7 cellular contexts compared by ENCODE assay signal in the genomic region with DNA sequence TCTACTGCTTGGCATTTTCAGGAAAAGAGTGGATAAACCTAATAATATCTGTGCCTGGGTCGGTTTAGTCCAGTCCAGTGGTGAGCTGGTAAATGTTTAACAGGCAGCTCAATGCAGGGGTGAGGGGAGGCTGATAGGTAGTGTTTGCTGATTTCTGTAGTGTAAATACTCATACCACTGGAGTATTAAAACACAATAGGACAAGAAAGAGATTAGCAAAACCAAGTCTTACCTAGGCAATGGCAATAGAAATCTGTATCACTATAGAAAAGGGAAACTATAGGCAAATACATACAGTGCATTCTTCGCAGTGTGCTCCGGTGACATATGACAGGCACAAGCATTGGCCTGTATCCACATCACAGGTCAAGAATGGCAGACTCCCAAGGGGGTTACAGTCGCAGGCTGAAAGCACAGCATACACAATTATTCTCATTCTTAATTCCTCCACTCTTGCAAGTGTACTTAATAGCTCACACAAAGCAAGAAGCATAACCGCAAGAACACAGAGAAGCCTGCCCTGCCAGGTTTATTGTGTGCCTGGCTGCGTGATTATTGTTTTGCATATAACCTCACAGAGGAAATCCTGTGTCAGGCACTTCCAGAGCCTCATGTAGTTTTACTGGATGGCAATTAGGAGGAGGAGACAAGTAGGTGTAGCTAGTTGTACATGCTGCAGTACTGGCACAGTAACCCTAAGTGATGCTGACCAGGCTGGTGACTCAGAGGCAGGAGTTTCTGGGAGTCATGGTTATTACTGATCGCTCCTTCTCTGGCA. TPM values are rescaled to one million over a fixed set of nuclear protein-coding genes. Genes with fewer than 3 reads are reported as not detected.
A peak's percentile ranks its signal among the peaks of the same experiment; 100 is the strongest.
DNase-seq lines count a peak whose midpoint lies in the region; ATAC-seq lines count a peak whose summit lies in the region.

No MANE protein-coding gene starts in this region.

- no peaks in the 10 kb centered on the region for H3K79me1 ChIP-seq in mesendoderm (ENCODE audit: low read length)

- H2AK5ac ChIP-seq in mesendoderm (ENCODE audit: low read length), result no peak overlapping the region

- no peak overlapping the region for H4K8ac ChIP-seq in mesendoderm (ENCODE audit: low read depth, low read length)

- no peak overlapping the region for H3K4ac ChIP-seq in mesendoderm (ENCODE audit: low read depth, low read length)

- H2BK120ac ChIP-seq in mesendoderm (ENCODE audit: low read depth, low read length), result no peak overlapping the region

- H4K5ac ChIP-seq in mesendoderm (ENCODE audit: low read length), result no peak overlapping the region

- H3K4me3 ChIP-seq in rectal smooth muscle tissue (ENCODE audit: low read length), result no peak overlapping the region
- H3K4me3 ChIP-seq in mesendoderm (ENCODE audit: low read length), result no peak overlapping the region

- H3K27ac ChIP-seq in rectal smooth muscle tissue (ENCODE audit: low read depth, low read length) (peak overlapping the region; percentile 56), mesendoderm (ENCODE audit: low read depth, low read length) (no peak overlapping the region)

- H3K18ac ChIP-seq in mesendoderm (ENCODE audit: low read length), result no peak overlapping the region

- no peak overlapping the region for H3K4me2 ChIP-seq in mesendoderm (ENCODE audit: low read length)

- H3K79me2 ChIP-seq in mesendoderm (ENCODE audit: control insufficient read depth, insufficient read depth, low read length), result no peaks in the 10 kb centered on the region

- H3K23ac ChIP-seq in mesendoderm (ENCODE audit: low read length), result no peak overlapping the region

- ATAC-seq in GM21786 (IDR thresholded peaks at IDR 0.05; ENCODE audit: unreplicated experiment) (peak; percentile 52), GM18858 (IDR thresholded peaks at IDR 0.05; ENCODE audit: unreplicated experiment) (no peak)

- H3K36me3 ChIP-seq in rectal smooth muscle tissue (ENCODE audit: control insufficient read depth, insufficient read depth, low read length) (no peaks in the 10 kb centered on the region), mesendoderm (ENCODE audit: control insufficient read depth, insufficient read depth, low read length) (no peaks in the 10 kb centered on the region)

- WGBS in mesendoderm (ENCODE audit: extremely low coverage, insufficient coverage, low lambda C conversion rate), result no CpG with 5 or more reads among the region's 7 CpGs

- no peak overlapping the region for H3K56ac ChIP-seq in mesendoderm (ENCODE audit: low read length)

- H3K27me3 ChIP-seq in rectal smooth muscle tissue (ENCODE audit: control insufficient read depth, insufficient read depth, low read length) (no peaks in the 10 kb centered on the region), mesendoderm (ENCODE audit: insufficient read depth, low read length, poor library complexity) (no peaks in the 10 kb centered on the region)

- DNase-seq in NCI-H748 treated with DMSO at 0.1 percent for 48 hours (lab: John Stamatoyannopoulos, UW), result peak; percentile 4
- peak; percentile 87 for DNase-seq in fibroblast of peridontal ligament (ENCODE audit: extremely low read depth)
- DNase-seq in mesendoderm, result no peak
- no peak for DNase-seq in mesenteric fat pad (ENCODE audit: low spot score)

- H3K4me1 ChIP-seq in rectal smooth muscle tissue (ENCODE audit: control insufficient read depth, insufficient read depth, low read length) (peaks cover 14% of the 10 kb centered on the region), mesendoderm (ENCODE audit: control insufficient read depth, low read depth, low read length) (no peaks in the 10 kb centered on the region)

- no peak overlapping the region for H2BK5ac ChIP-seq in mesendoderm (ENCODE audit: low read length)

- H2BK15ac ChIP-seq in mesendoderm (replicated peaks; ENCODE audit: low read depth), result no peak overlapping the region

- H3K9ac ChIP-seq in rectal smooth muscle tissue (ENCODE audit: low read length) (no peak overlapping the region), mesendoderm (ENCODE audit: low read length) (no peak overlapping the region)

RNA-seq across cellular contexts. Expression of a gene that starts 35.0 kb away (rescaled TPM):
- 0.01 TPM for polyA plus RNA-seq in mesendoderm (2013, experiment 1 of 2)
- 0.01 TPM for polyA plus RNA-seq in mesendoderm (2013, experiment 2 of 2)
- 0.10 TPM for total RNA-seq in mesenteric fat pad

Comparison
In these comparisons a context has a peak if more than half of its experiments do, and no peak if none do; other contexts are left out.
1. DNase-seq: peak in NCI-H748 treated with DMSO at 0.1 percent for 48 hours (single experiment) and fibroblast of peridontal ligament (single experiment); none in mesendoderm (single experiment) and mesenteric fat pad (single experiment).